ENCODE assay signal across 18 cellular contexts in the genomic region with DNA sequence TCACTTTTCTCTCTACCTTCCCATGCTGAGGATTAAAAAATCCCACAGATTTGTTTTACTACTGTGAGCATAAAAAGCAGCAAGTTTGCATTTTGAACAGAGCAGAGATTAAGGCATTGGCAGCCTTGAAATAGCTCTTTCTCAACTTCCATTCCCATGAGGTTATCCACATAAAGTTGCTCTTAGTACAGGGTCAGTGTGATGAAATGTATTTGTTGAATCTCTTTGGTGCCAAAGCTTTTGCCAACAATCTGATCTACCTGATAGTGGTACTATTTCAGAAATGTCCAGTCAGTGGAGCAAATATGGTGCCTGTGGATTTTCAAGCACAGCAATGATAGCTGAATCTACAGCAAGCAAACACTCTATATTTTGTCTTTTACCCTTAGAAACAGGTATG.
DNase-seq lines count a peak whose midpoint lies in the region; TF ChIP-seq lines count a peak whose summit lies in the region.
"Had no signal": no experiment of that assay in that cellular context is flagged by ENCODE, and none has a peak within 500 bp of the region (broad histone marks: within the 10 kb centered on the region; RNA-seq: fewer than 3 reads in every experiment).

No MANE protein-coding gene starts in this region.

- intact Hi-C loops in left ventricle myocardium inferior (cut with micrococcal nuclease) = no loop called here

- no peaks in the 10 kb centered on the region for H3K79me2 ChIP-seq in smooth muscle cell (ENCODE audit: low read depth)

- H3K9me3 Mint-ChIP-seq in chondrocyte (ENCODE audit: low read depth) = no peaks in the 10 kb centered on the region
- H3K9me3 Mint-ChIP-seq: activated naive CD8-positive, alpha-beta T cell treated with anti-CD3 and anti-CD28 coated beads for 36 hours; IgD-negative memory B cell; neural progenitor cell had no signal

- H3K9ac ChIP-seq in smooth muscle cell (ENCODE audit: low read depth) = no peak overlapping the region
- H3K9ac ChIP-seq: neural progenitor cell had no signal

- H3F3A ChIP-seq in smooth muscle cell (ENCODE audit: low read depth) = peaks cover 19% of the 10 kb centered on the region

- H3K4me3 Mint-ChIP-seq in chondrocyte (ENCODE audit: unreplicated experiment) = no peak overlapping the region
- H3K4me3 Mint-ChIP-seq: activated naive CD8-positive, alpha-beta T cell treated with anti-CD3 and anti-CD28 coated beads for 36 hours; activated T-cell treated with anti-CD3 and anti-CD28 coated beads, Interleukin-2, amount 50 U/mL, for 24 hours; B cell; IgD-negative memory B cell; neural progenitor cell had no signal

- peaks cover 16% of the 10 kb centered on the region for H3K4me1 ChIP-seq in left ventricle myocardium inferior
- H3K4me1 ChIP-seq in smooth muscle cell (ENCODE audit: low read depth) = peaks cover 17% of the 10 kb centered on the region

- DNase-seq in HuH-7.5 (ENCODE audit: low spot score) (peak; percentile 30), chondrocyte (ENCODE audit: low spot score) (no peak), left ventricle myocardium inferior (no peak), smooth muscle cell (lab: John Stamatoyannopoulos, UW; ENCODE audit: unreplicated experiment) (no peak), NCI-H524 (lab: John Stamatoyannopoulos, UW) (no peak), hippocampal formation (lab: John Stamatoyannopoulos, UW) (no peak), GOT3 (lab: John Stamatoyannopoulos, UW) (no peak)
- DNase-seq: activated naive CD8-positive, alpha-beta T cell treated with anti-CD3 and anti-CD28 coated beads for 36 hours; activated T-cell treated with anti-CD3 and anti-CD28 coated beads, Interleukin-2, amount 50 U/mL, for 24 hours; DMS 273 treated with DMSO at 0.1 percent for 48 hours; NCI-H2107; NCI-H69; stimulated activated CD4-positive, alpha-beta T cell treated with anti-CD3 and anti-CD28 coated beads, Interleukin-1b, Interleukin-23, amount 100 ng/mL, for 48 hours; substantia nigra had no signal

- no peak for TF ChIP-seq CTCF in chondrocyte (IDR thresholded peaks at IDR 0.05)
- TF ChIP-seq CTCF in left ventricle myocardium inferior (IDR thresholded peaks at IDR 0.05; ENCODE audit: borderline replicate concordance) = no peak
- TF ChIP-seq CTCF in smooth muscle cell (IDR thresholded peaks at IDR 0.05; ENCODE audit: borderline replicate concordance, insufficient read depth, poor library complexity, severe bottlenecking) = no peak

- H3K4me2 ChIP-seq in smooth muscle cell = peak overlapping the region; percentile 38
- H3K4me2 ChIP-seq: neural progenitor cell, PC-9 had no signal

- H3K27me3 ChIP-seq in left ventricle myocardium inferior (ENCODE audit: low read depth) (no peaks in the 10 kb centered on the region), smooth muscle cell (ENCODE audit: low read depth) (no peaks in the 10 kb centered on the region)
- H3K27me3 ChIP-seq: neural progenitor cell had no signal

- H3K4me3 ChIP-seq in left ventricle myocardium inferior (no peak overlapping the region), smooth muscle cell (no peak overlapping the region)
- H3K4me3 ChIP-seq: neural progenitor cell, PC-9 had no signal

- H3K36me3 Mint-ChIP-seq in chondrocyte (ENCODE audit: low read depth) = no peaks in the 10 kb centered on the region
- H3K36me3 Mint-ChIP-seq: activated naive CD8-positive, alpha-beta T cell treated with anti-CD3 and anti-CD28 coated beads for 36 hours; neural progenitor cell had no signal

- H3K27me3 Mint-ChIP-seq in chondrocyte (ENCODE audit: low read depth) = no peaks in the 10 kb centered on the region
- H3K27me3 Mint-ChIP-seq: activated naive CD8-positive, alpha-beta T cell treated with anti-CD3 and anti-CD28 coated beads for 36 hours; activated T-cell treated with anti-CD3 and anti-CD28 coated beads, Interleukin-2, amount 50 U/mL, for 24 hours; IgD-negative memory B cell had no signal

- peak overlapping the region; percentile 33 for H3K27ac ChIP-seq in left ventricle myocardium inferior (replicated peaks)
- peak overlapping the region; percentile 65 for H3K27ac ChIP-seq in smooth muscle cell (ENCODE audit: low read depth)
- H3K27ac ChIP-seq: neural progenitor cell, PC-9 had no signal

- peak overlapping the region; percentile 58 for H2AFZ ChIP-seq in smooth muscle cell (ENCODE audit: low read depth)
- H2AFZ ChIP-seq: neural progenitor cell, PC-9 had no signal

- H3K9me3 ChIP-seq in left ventricle myocardium inferior (replicated peaks) = no peaks in the 10 kb centered on the region
- H3K9me3 ChIP-seq in smooth muscle cell (replicated peaks; ENCODE audit: low read depth) = no peaks in the 10 kb centered on the region

- H3K4me1 Mint-ChIP-seq in chondrocyte (ENCODE audit: low read depth) = peaks cover 22% of the 10 kb centered on the region
- H3K4me1 Mint-ChIP-seq: activated naive CD8-positive, alpha-beta T cell treated with anti-CD3 and anti-CD28 coated beads for 36 hours; B cell had no signal

- H3K36me3 ChIP-seq in left ventricle myocardium inferior (no peaks in the 10 kb centered on the region), smooth muscle cell (ENCODE audit: low read depth) (no peaks in the 10 kb centered on the region)
- H3K36me3 ChIP-seq: neural progenitor cell had no signal

- no peaks in the 10 kb centered on the region for H4K20me1 ChIP-seq in smooth muscle cell (ENCODE audit: low read depth)

- peak overlapping the region; percentile 20 for H3K27ac Mint-ChIP-seq in chondrocyte (ENCODE audit: unreplicated experiment)
- H3K27ac Mint-ChIP-seq: activated naive CD8-positive, alpha-beta T cell treated with anti-CD3 and anti-CD28 coated beads for 36 hours; activated T-cell treated with anti-CD3 and anti-CD28 coated beads, Interleukin-2, amount 50 U/mL, for 24 hours; B cell; IgD-negative memory B cell; neural progenitor cell had no signal
